16 cellular contexts compared by ENCODE assay signal in genomic region chr18:70535041-70535440, GRCh38.
DNase-seq lines count a peak whose midpoint lies in the region; ATAC-seq lines count a peak whose summit lies in the region.
"Had no signal": no experiment of that assay in that cellular context is flagged by ENCODE, and none has a peak within 500 bp of the region (broad histone marks: within the 10 kb centered on the region; RNA-seq: fewer than 3 reads in every experiment).

No MANE protein-coding gene starts in this region.

- peaks cover 6 to 14% of the 10 kb centered on the region in 2 donors for H3K9me3 Mint-ChIP-seq in activated naive CD4-positive, alpha-beta T cell treated with anti-CD3 and anti-CD28 coated beads, Interleukin-2, amount 50 U/mL, for 72 hours

- no peak overlapping the region for H3K4me3 ChIP-seq in SJSA1

- H3K36me3 ChIP-seq in SJSA1 = no peaks in the 10 kb centered on the region

- DNase-seq in activated naive CD4-positive, alpha-beta T cell treated with anti-CD3 and anti-CD28 coated beads, Interleukin-2, amount 50 U/mL, for 72 hours (ENCODE audit: low spot score in 2 of 2) = no peak
- DNase-seq in activated naive CD4-positive, alpha-beta T cell treated with anti-CD3 and anti-CD28 coated beads, Interleukin-2, amount 50 U/mL, for 16 hours = no peak
- DNase-seq in MV-4-11 (lab: John Stamatoyannopoulos, UW) (peak; percentile 72), SJSA1 (ENCODE audit: low read depth in 1 of 2, low spot score in 2 of 2) (peak; percentile 55 to 80), DMS53 (lab: John Stamatoyannopoulos, UW) (no peak)
- DNase-seq in activated CD8-positive, alpha-beta memory T cell treated with anti-CD3 and anti-CD28 coated beads, Interleukin-2, amount 50 U/mL, for 48 hours = no peak
- DNase-seq: BE2C; CD4-positive, CD25-positive, alpha-beta regulatory T cell; DMS153; GOT3; KG1; NCI-H1105 treated with DMSO at 0.1 percent for 48 hours; NCI-H1694; NCI-H2081 treated with DMSO at 0.1 percent for 48 hours; NK-92 treated with Interleukin-12 subunit alpha and Interleukin-12 subunit beta, amount 100 ng/mL, for 24 hours had no signal

- no peak overlapping the region for H3K27ac Mint-ChIP-seq in activated naive CD4-positive, alpha-beta T cell treated with anti-CD3 and anti-CD28 coated beads, Interleukin-2, amount 50 U/mL, for 72 hours
- H3K27ac Mint-ChIP-seq: CD4-positive, CD25-positive, alpha-beta regulatory T cell had no signal

- peak; percentile 36 to 67 for ATAC-seq in activated naive CD4-positive, alpha-beta T cell treated with anti-CD3 and anti-CD28 coated beads, Interleukin-2, amount 50 U/mL, for 72 hours
- no peak for ATAC-seq in HG03039 (IDR thresholded peaks at IDR 0.05; ENCODE audit: unreplicated experiment)

- no peaks in the 10 kb centered on the region for H3K27me3 ChIP-seq in SJSA1 (replicated peaks)
- H3K27me3 ChIP-seq: BE2C had no signal

- H3K27ac ChIP-seq in SJSA1 = peak overlapping the region; percentile 71

- peaks cover 14% of the 10 kb centered on the region for H3K4me1 ChIP-seq in SJSA1 (replicated peaks)
- H3K4me1 ChIP-seq: BE2C had no signal

- H3K9me3 ChIP-seq in SJSA1 (replicated peaks) = no peaks in the 10 kb centered on the region
- H3K9me3 ChIP-seq: BE2C had no signal

- peaks cover 0 to 6% of the 10 kb centered on the region in 2 donors for H3K36me3 Mint-ChIP-seq in activated naive CD4-positive, alpha-beta T cell treated with anti-CD3 and anti-CD28 coated beads, Interleukin-2, amount 50 U/mL, for 72 hours
- H3K36me3 Mint-ChIP-seq: CD4-positive, CD25-positive, alpha-beta regulatory T cell had no signal

Comparison
In these comparisons a context has a peak if more than half of its experiments do, and no peak if none do; other contexts are left out.
1. DNase-seq: peak in MV-4-11 (single experiment) and SJSA1 (2 of 2); none in activated naive CD4-positive, alpha-beta T cell treated with anti-CD3 and anti-CD28 coated beads, Interleukin-2, amount 50 U/mL, for 72 hours (0 of 2), activated naive CD4-positive, alpha-beta T cell treated with anti-CD3 and anti-CD28 coated beads, Interleukin-2, amount 50 U/mL, for 16 hours (single experiment), DMS53 (single experiment) and activated CD8-positive, alpha-beta memory T cell treated with anti-CD3 and anti-CD28 coated beads, Interleukin-2, amount 50 U/mL, for 48 hours (single experiment).